In genomic region chr7:952548-953441, GRCh38 we compare ENCODE assay signal across 10 cellular contexts. TPM values are rescaled to one million over a fixed set of nuclear protein-coding genes. Genes with fewer than 3 reads are reported as not detected.
DNase-seq lines count a peak whose midpoint lies in the region; ATAC-seq and TF ChIP-seq lines count a peak whose summit lies in the region.
"Had no signal": no experiment of that assay in that cellular context is flagged by ENCODE, and none has a peak within 500 bp of the region (broad histone marks: within the 10 kb centered on the region; RNA-seq: fewer than 3 reads in every experiment).

No MANE protein-coding gene starts in this region.

- peak overlapping the region; percentile 38 for H3K14ac ChIP-seq in neuronal stem cell (ENCODE audit: low read length)

- TF ChIP-seq CTCF in OCI-LY3 (IDR thresholded peaks at IDR 0.05; ENCODE audit: low read depth, low read length) (no peak), esophagus squamous epithelium (IDR thresholded peaks at IDR 0.05) (no peak)

- no peak for TF ChIP-seq POLR2A in esophagus squamous epithelium (IDR thresholded peaks at IDR 0.05)

- CTCF ChIA-PET in activated CD4-positive, alpha-beta T cell treated with anti-CD3 and anti-CD28 coated beads, Interleukin-2, amount 10 ng/mL, durations not matched to agents 7 days and 5 days (lab: Charles Lee): interaction anchor here (1.2 to 2.4 kb wide), 2 partner anchors 40 to 43 kb away, joined by 4 to 8 read pairs; no protein-coding TSS in a partner anchor

- H3K18ac ChIP-seq in neuronal stem cell (ENCODE audit: low read length): peak overlapping the region; percentile 80

- H3K27me3 ChIP-seq in CD4-positive, CD25-positive, alpha-beta regulatory T cell (ENCODE audit: control insufficient read depth, insufficient read depth, low read length): no peaks in the 10 kb centered on the region
- H3K27me3 ChIP-seq in OCI-LY3 (ENCODE audit: low read depth, low read length) (peaks cover 10% of the 10 kb centered on the region), esophagus squamous epithelium (peaks cover 0 to 56% (median 0%) of the 10 kb centered on the region in 4 donors), neuronal stem cell (ENCODE audit: control insufficient read depth in 3 of 3, insufficient read depth in 3 of 3, low read depth in 1 of 3, low read length in 3 of 3) (peaks cover 15 to 42% (median 29%) of the 10 kb centered on the region in 3 experiments)

- H3K23ac ChIP-seq in neuronal stem cell (ENCODE audit: low read depth, low read length, poor library complexity): peak overlapping the region; percentile 55

- H3K36me3 ChIP-seq in CD4-positive, CD25-positive, alpha-beta regulatory T cell (ENCODE audit: control insufficient read depth, insufficient read depth, low read length): no peaks in the 10 kb centered on the region
- H3K36me3 ChIP-seq in OCI-LY3 (replicated peaks; ENCODE audit: low read depth, low read length) (peaks cover 6% of the 10 kb centered on the region), esophagus squamous epithelium (no peaks in the 10 kb centered on the region), neuronal stem cell (replicated peaks in 1 of 2; ENCODE audit: control insufficient read depth in 2 of 2, insufficient read depth in 2 of 2, low read length in 2 of 2) (no peaks in the 10 kb centered on the region)

- H3K36me3 Mint-ChIP-seq in CD4-positive, CD25-positive, alpha-beta regulatory T cell: no peaks in the 10 kb centered on the region
- H3K36me3 Mint-ChIP-seq in activated CD4-positive, alpha-beta T cell treated with anti-CD3 and anti-CD28 coated beads, Interleukin-2, amount 10 ng/mL, durations not matched to agents 7 days and 5 days (ENCODE audit: low read depth): no peaks in the 10 kb centered on the region

- H2BK15ac ChIP-seq in neuronal stem cell (ENCODE audit: low read length): no peak overlapping the region

- peaks cover 7% of the 10 kb centered on the region for H3K4me1 ChIP-seq in CD4-positive, CD25-positive, alpha-beta regulatory T cell (ENCODE audit: control insufficient read depth, insufficient read depth, low read length, poor library complexity, severe bottlenecking)
- H3K4me1 ChIP-seq in OCI-LY3 (ENCODE audit: low read length) (peaks cover 30% of the 10 kb centered on the region), esophagus squamous epithelium (peaks cover 12 to 34% (median 19%) of the 10 kb centered on the region in 3 donors), neuronal stem cell (ENCODE audit: control insufficient read depth in 2 of 2, insufficient read depth in 1 of 2, low read depth in 1 of 2, low read length in 2 of 2) (peaks cover 0 to 8% of the 10 kb centered on the region in 2 donors)

- no peak overlapping the region for H4K91ac ChIP-seq in neuronal stem cell (ENCODE audit: low read depth, low read length, poor library complexity)

- H4K20me1 ChIP-seq in OCI-LY3 (ENCODE audit: insufficient read depth, low read length): no peaks in the 10 kb centered on the region

- peaks cover 0 to 2% (median 0%) of the 10 kb centered on the region in 7 donors for H3K9me3 Mint-ChIP-seq in CD4-positive, CD25-positive, alpha-beta regulatory T cell
- no peaks in the 10 kb centered on the region for H3K9me3 Mint-ChIP-seq in activated CD4-positive, alpha-beta T cell treated with anti-CD3 and anti-CD28 coated beads, Interleukin-2, amount 10 ng/mL, durations not matched to agents 7 days and 5 days

- intact Hi-C loops in esophagus squamous epithelium (cut with DNase I): no loop called here

- peak overlapping the region in 3 of 4 donors; percentile 33 to 84 (median 52) for H3K4me3 Mint-ChIP-seq in CD4-positive, CD25-positive, alpha-beta regulatory T cell
- H3K4me3 Mint-ChIP-seq in activated CD4-positive, alpha-beta T cell treated with anti-CD3 and anti-CD28 coated beads, Interleukin-2, amount 10 ng/mL, durations not matched to agents 7 days and 5 days: no peak overlapping the region

- H3K4me1 Mint-ChIP-seq in CD4-positive, CD25-positive, alpha-beta regulatory T cell: peaks cover 0 to 2% (median 0%) of the 10 kb centered on the region in 4 donors
- peaks cover 4% of the 10 kb centered on the region for H3K4me1 Mint-ChIP-seq in activated CD4-positive, alpha-beta T cell treated with anti-CD3 and anti-CD28 coated beads, Interleukin-2, amount 10 ng/mL, durations not matched to agents 7 days and 5 days

- H3K4me2 ChIP-seq in OCI-LY3 (ENCODE audit: low read length) (peak overlapping the region; percentile 89), neuronal stem cell (ENCODE audit: insufficient read depth, low read length, poor library complexity, severe bottlenecking) (no peak overlapping the region)

- H3K27ac ChIP-seq in CD4-positive, CD25-positive, alpha-beta regulatory T cell (ENCODE audit: insufficient read depth, low read length, poor library complexity, severe bottlenecking): no peak overlapping the region
- H3K27ac ChIP-seq in OCI-LY3 (ENCODE audit: low read length): no peak overlapping the region
- no peak overlapping the region for H3K27ac ChIP-seq in esophagus squamous epithelium
- no peak overlapping the region for H3K27ac ChIP-seq in neuronal stem cell (replicated peaks; ENCODE audit: low read length)

- DNase-seq in CD4-positive, CD25-positive, alpha-beta regulatory T cell: no peak
- DNase-seq in esophagus squamous epithelium (lab: John Stamatoyannopoulos, UW) (no peak), neuronal stem cell (ENCODE audit: low spot score) (no peak), NCI-H226 (no peak), NCI-H1092 treated with DMSO at 0.1 percent for 48 hours (lab: John Stamatoyannopoulos, UW) (no peak)
- no peak for DNase-seq in stimulated activated CD8-positive, alpha-beta memory T cell treated with anti-CD3 and anti-CD28 coated beads, Interleukin-4, amount 100 ng/mL, for 48 hours
- DNase-seq in activated CD4-positive, alpha-beta T cell treated with anti-CD3 and anti-CD28 coated beads, Interleukin-2, amount 10 ng/mL, durations not matched to agents 7 days and 5 days: no peak
- DNase-seq: activated CD4-positive, alpha-beta T cell treated with anti-CD3 and anti-CD28 coated beads, Interleukin-2, amount 50 U/mL, for 4 hours had no signal

- no peaks in the 10 kb centered on the region for H3K79me1 ChIP-seq in neuronal stem cell (ENCODE audit: low read depth, low read length)

- no peak overlapping the region for H3K27ac Mint-ChIP-seq in CD4-positive, CD25-positive, alpha-beta regulatory T cell
- no peak overlapping the region for H3K27ac Mint-ChIP-seq in activated CD4-positive, alpha-beta T cell treated with anti-CD3 and anti-CD28 coated beads, Interleukin-2, amount 10 ng/mL, durations not matched to agents 7 days and 5 days

- POLR2A ChIA-PET in activated CD4-positive, alpha-beta T cell treated with anti-CD3 and anti-CD28 coated beads, Interleukin-2, amount 10 ng/mL, durations not matched to agents 7 days and 5 days (lab: Charles Lee): no interaction called here

- H3K4ac ChIP-seq in neuronal stem cell (ENCODE audit: low read length): no peak overlapping the region

- no peak overlapping the region for H2BK120ac ChIP-seq in neuronal stem cell (ENCODE audit: low read depth, low read length)

- peak overlapping the region; percentile 70 for H2AK5ac ChIP-seq in neuronal stem cell (ENCODE audit: low read depth, low read length)

- no peaks in the 10 kb centered on the region for H3K9me3 ChIP-seq in CD4-positive, CD25-positive, alpha-beta regulatory T cell (ENCODE audit: control insufficient read depth in 2 of 2, low read length in 2 of 2)
- H3K9me3 ChIP-seq in OCI-LY3 (ENCODE audit: insufficient read depth, low read length) (no peaks in the 10 kb centered on the region), esophagus squamous epithelium (no peaks in the 10 kb centered on the region), neuronal stem cell (replicated peaks in 1 of 2; ENCODE audit: control insufficient read depth in 2 of 2, insufficient read depth in 1 of 2, low read depth in 1 of 2, low read length in 2 of 2) (peaks cover 0 to 2% of the 10 kb centered on the region in 2 donors)

- H4K8ac ChIP-seq in neuronal stem cell (ENCODE audit: low read depth, low read length): no peak overlapping the region

- 100% methylated on average over 4 of the region's 20 CpGs; no CpG with 5 or more reads in 1 of the 2 donors for WGBS in esophagus squamous epithelium, 2 donors
- WGBS in neuronal stem cell (ENCODE audit: extremely low coverage in 2 of 2, insufficient read length in 2 of 2, insufficient replicate concordance in 1 of 2), 2 donors: no CpG with 5 or more reads among the region's 20 CpGs

- H3K4me3 ChIP-seq in CD4-positive, CD25-positive, alpha-beta regulatory T cell (ENCODE audit: low read depth, low read length): no peak overlapping the region
- H3K4me3 ChIP-seq in OCI-LY3 (ENCODE audit: low read length) (peak overlapping the region; percentile 90), esophagus squamous epithelium (peak overlapping the region; percentile 54 to 68 (median 60)), neuronal stem cell (ENCODE audit: low read length in 2 of 2) (no peak overlapping the region)

- peak overlapping the region; percentile 41 for H2BK12ac ChIP-seq in neuronal stem cell (ENCODE audit: low read length)

- no peak overlapping the region for H2AFZ ChIP-seq in OCI-LY3 (ENCODE audit: low read depth, low read length)
- H2AFZ ChIP-seq in neuronal stem cell (ENCODE audit: low read length): peak overlapping the region; percentile 82

- ATAC-seq in CD4-positive, CD25-positive, alpha-beta regulatory T cell (ENCODE audit: low read depth in 2 of 2): no peak

- H3K9ac ChIP-seq in OCI-LY3 (ENCODE audit: low read length): no peak overlapping the region
- H3K9ac ChIP-seq in neuronal stem cell (ENCODE audit: low read depth, low read length, poor library complexity): no peak overlapping the region

- no peaks in the 10 kb centered on the region for H3K79me2 ChIP-seq in OCI-LY3 (ENCODE audit: low read length)

- peaks cover 26% of the 10 kb centered on the region for H3K27me3 Mint-ChIP-seq in CD4-positive, CD25-positive, alpha-beta regulatory T cell
- peaks cover 14% of the 10 kb centered on the region for H3K27me3 Mint-ChIP-seq in activated CD4-positive, alpha-beta T cell treated with anti-CD3 and anti-CD28 coated beads, Interleukin-2, amount 10 ng/mL, durations not matched to agents 7 days and 5 days

- H2BK5ac ChIP-seq in neuronal stem cell (ENCODE audit: low read length): peak overlapping the region; percentile 87

RNA-seq across cellular contexts. Expression of gene ADAP1, which starts 1.7 kb away (rescaled TPM):
- 5.5 TPM for total RNA-seq in CD4-positive, CD25-positive, alpha-beta regulatory T cell
- polyA plus RNA-seq in CD4-positive, CD25-positive, alpha-beta regulatory T cell: 1 to 10 TPM; 2.9 to 8.8 (median 6.2) TPM
- total RNA-seq in esophagus squamous epithelium: 10 to 100 TPM in 2 of 4 donors, 1 to 10 TPM in 2; 6.0 to 13.7 (median 9.9) TPM
- polyA plus RNA-seq in neuronal stem cell (2013, experiment 1 of 2): 0.50 TPM
- polyA plus RNA-seq in neuronal stem cell (2013, experiment 2 of 2): 0.48 TPM
- total RNA-seq in activated CD4-positive, alpha-beta T cell treated with anti-CD3 and anti-CD28 coated beads, Interleukin-2, amount 10 ng/mL, durations not matched to agents 7 days and 5 days: 10 to 100 TPM; 12.4 to 13.5 TPM

RNA-seq across cellular contexts. Expression of gene COX19, which starts 22.6 kb away (rescaled TPM):
- total RNA-seq in CD4-positive, CD25-positive, alpha-beta regulatory T cell: 36.8 TPM
- polyA plus RNA-seq in CD4-positive, CD25-positive, alpha-beta regulatory T cell: 10 to 100 TPM; 18.3 to 30.4 (median 24.8) TPM
- 10 to 100 TPM in 1 of 4 donors, 1 to 10 TPM in 3; 4.0 to 13.0 (median 6.9) TPM for total RNA-seq in esophagus squamous epithelium
- polyA plus RNA-seq in neuronal stem cell (2013, experiment 1 of 2): 8.7 TPM
- 8.9 TPM for polyA plus RNA-seq in neuronal stem cell (2013, experiment 2 of 2)
- total RNA-seq in activated CD4-positive, alpha-beta T cell treated with anti-CD3 and anti-CD28 coated beads, Interleukin-2, amount 10 ng/mL, durations not matched to agents 7 days and 5 days: 10 to 100 TPM; 18.2 to 20.1 TPM

RNA-seq across cellular contexts. Expression of gene CYP2W1, which starts 30.2 kb away (rescaled TPM):
- total RNA-seq in CD4-positive, CD25-positive, alpha-beta regulatory T cell: not detected
- polyA plus RNA-seq in CD4-positive, CD25-positive, alpha-beta regulatory T cell: not detected
- under 1 TPM in 1 of 4 donors, not detected in 3; 0.76 TPM for total RNA-seq in esophagus squamous epithelium
- polyA plus RNA-seq in neuronal stem cell (2013, experiment 1 of 2): not detected
- not detected for polyA plus RNA-seq in neuronal stem cell (2013, experiment 2 of 2)
- total RNA-seq in activated CD4-positive, alpha-beta T cell treated with anti-CD3 and anti-CD28 coated beads, Interleukin-2, amount 10 ng/mL, durations not matched to agents 7 days and 5 days: not detected
- total RNA-seq: M059J had no signal

Comparison
In these comparisons a context has a peak if more than half of its experiments do, and no peak if none do; other contexts are left out.
1. H3K4me3 ChIP-seq: peak in OCI-LY3 (single experiment) and esophagus squamous epithelium (4 of 4); none in CD4-positive, CD25-positive, alpha-beta regulatory T cell (single experiment) and neuronal stem cell (0 of 2).